ENCODE assay signal across 1 cellular context in genomic region chr20:58610071-58610800, GRCh38.
A peak's percentile ranks its signal among the peaks of the same experiment; 100 is the strongest.
TF ChIP-seq lines count a peak whose summit lies in the region.

No MANE protein-coding gene starts in this region.

TF ChIP-seq in HepG2, 621 proteins besides CTCF, POLR2A, EP300 and RAD21:
- no peak for TF ChIP-seq ZNF143 (CRISPR knock-in tag; IDR thresholded peaks at IDR 0.05)
- TF ChIP-seq, protein P1, sequence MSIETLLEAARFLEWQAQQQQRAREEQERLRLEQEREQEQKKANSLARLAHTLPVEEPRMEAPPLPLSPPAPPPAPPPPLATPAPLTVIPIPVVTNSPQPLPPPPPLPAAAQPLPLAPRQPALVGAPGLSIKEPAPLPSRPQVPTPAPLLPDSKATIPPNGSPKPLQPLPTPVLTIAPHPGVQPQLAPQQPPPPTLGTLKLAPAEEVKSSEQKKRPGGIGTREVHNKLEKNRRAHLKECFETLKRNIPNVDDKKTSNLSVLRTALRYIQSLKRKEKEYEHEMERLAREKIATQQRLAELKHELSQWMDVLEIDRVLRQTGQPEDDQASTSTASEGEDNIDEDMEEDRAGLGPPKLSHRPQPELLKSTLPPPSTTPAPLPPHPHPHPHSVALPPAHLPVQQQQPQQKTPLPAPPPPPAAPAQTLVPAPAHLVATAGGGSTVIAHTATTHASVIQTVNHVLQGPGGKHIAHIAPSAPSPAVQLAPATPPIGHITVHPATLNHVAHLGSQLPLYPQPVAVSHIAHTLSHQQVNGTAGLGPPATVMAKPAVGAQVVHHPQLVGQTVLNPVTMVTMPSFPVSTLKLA (IDR thresholded peaks at IDR 0.05): 0 out of 2 replicates have a peak, but pooled peaks have one; percentile 9
